Comparison of ENCODE assay signal across 14 cellular contexts in genomic region chr15:45631831-45632230, GRCh38. TPM values are rescaled to one million over a fixed set of nuclear protein-coding genes. Genes with fewer than 3 reads are reported as not detected.
A peak's percentile ranks its signal among the peaks of the same experiment; 100 is the strongest.
DNase-seq lines count a peak whose midpoint lies in the region; ATAC-seq and TF ChIP-seq lines count a peak whose summit lies in the region.
"Had no signal": no experiment of that assay in that cellular context is flagged by ENCODE, and none has a peak within 500 bp of the region (broad histone marks: within the 10 kb centered on the region; RNA-seq: fewer than 3 reads in every experiment).

No MANE protein-coding gene starts in this region.

- DNase-seq in activated T-cell treated with anti-CD3 and anti-CD28 coated beads, Interleukin-2, amount 50 U/mL, for 24 hours, result no peak
- DNase-seq in activated T-cell treated with anti-CD3 and anti-CD28 coated beads, Interleukin-2, amount 50 U/mL, for 1 hour, result no peak
- DNase-seq in brain microvascular endothelial cell (no peak), kidney tubule cell (ENCODE audit: low spot score) (peak; percentile 74), transverse colon (no peak), Ammon's horn (ENCODE audit: low spot score) (no peak), 8988T (no peak)
- DNase-seq: GDM1; NCI-H524; stimulated activated CD4-positive, alpha-beta T cell treated with anti-CD3 and anti-CD28 coated beads, Interleukin-1b, Interleukin-23, amount 100 ng/mL, for 48 hours; stimulated activated naive CD8-positive, alpha-beta T cell treated with anti-CD3 and anti-CD28 coated beads, Interleukin-15, amount 100 ng/mL, for 72 hours; T-cell had no signal

- ATAC-seq in GM19455 (IDR thresholded peaks at IDR 0.05; ENCODE audit: unreplicated experiment), result no peak
- ATAC-seq: stimulated activated naive CD8-positive, alpha-beta T cell treated with anti-CD3 and anti-CD28 coated beads, Interleukin-15, amount 100 ng/mL, for 72 hours; T-cell had no signal

- peak overlapping the region; percentile 63 for H3K27ac ChIP-seq in brain microvascular endothelial cell
- peak overlapping the region; percentile 56 to 68 (median 60) for H3K27ac ChIP-seq in transverse colon
- H3K27ac ChIP-seq: cardiac muscle cell had no signal

- in situ Hi-C loops in brain microvascular endothelial cell (cut with HindIII; ENCODE audit: low pct_ligation_motif_present, low sequenced_read_pairs), result no loop called here
- in situ Hi-C loops in transverse colon (cut with MboI; ENCODE audit: low pct_ligation_motif_present in 1 of 4, low pct_unique_long_range_greater_than_20kb in 1 of 4, low sequenced_read_pairs in 3 of 4), result no loop called here

- H3K27ac Mint-ChIP-seq in activated T-cell treated with anti-CD3 and anti-CD28 coated beads, Interleukin-2, amount 50 U/mL, for 24 hours, result peak overlapping the region; percentile 0
- H3K27ac Mint-ChIP-seq: stimulated activated naive CD8-positive, alpha-beta T cell treated with anti-CD3 and anti-CD28 coated beads, Interleukin-15, amount 100 ng/mL, for 72 hours had no signal

- peaks cover 17% of the 10 kb centered on the region for H3K4me1 Mint-ChIP-seq in activated T-cell treated with anti-CD3 and anti-CD28 coated beads, Interleukin-2, amount 50 U/mL, for 24 hours (ENCODE audit: low read depth)

- H3K36me3 Mint-ChIP-seq in activated T-cell treated with anti-CD3 and anti-CD28 coated beads, Interleukin-2, amount 50 U/mL, for 24 hours (ENCODE audit: low read depth), result peaks cover 7% of the 10 kb centered on the region
- H3K36me3 Mint-ChIP-seq: T-cell had no signal

- H3K27me3 Mint-ChIP-seq in activated T-cell treated with anti-CD3 and anti-CD28 coated beads, Interleukin-2, amount 50 U/mL, for 24 hours, result no peaks in the 10 kb centered on the region
- H3K27me3 Mint-ChIP-seq: stimulated activated naive CD8-positive, alpha-beta T cell treated with anti-CD3 and anti-CD28 coated beads, Interleukin-15, amount 100 ng/mL, for 72 hours; T-cell had no signal

- H3K27me3 ChIP-seq in brain microvascular endothelial cell (replicated peaks) (no peaks in the 10 kb centered on the region), transverse colon (no peaks in the 10 kb centered on the region)

- peaks cover 0 to 27% (median 14%) of the 10 kb centered on the region in 4 donors for H3K4me1 ChIP-seq in transverse colon

- intact Hi-C loops in transverse colon (cut with DNase I; ENCODE audit: low total_unique reads), result no loop called here

- 44 to 78% methylated on average over 2 of the region's 2 CpGs for WGBS in transverse colon (ENCODE audit: low coverage in 1 of 2), 2 donors

- TF ChIP-seq EP300 in transverse colon (IDR thresholded peaks at IDR 0.05; ENCODE audit: low read depth), result no peak

- H3K4me3 Mint-ChIP-seq in activated T-cell treated with anti-CD3 and anti-CD28 coated beads, Interleukin-2, amount 50 U/mL, for 24 hours, result no peak overlapping the region
- H3K4me3 Mint-ChIP-seq: T-cell had no signal

- no peaks in the 10 kb centered on the region for H3K36me3 ChIP-seq in brain microvascular endothelial cell (replicated peaks)
- H3K36me3 ChIP-seq in transverse colon, result no peaks in the 10 kb centered on the region
- H3K36me3 ChIP-seq: cardiac muscle cell had no signal

- H3K9me3 Mint-ChIP-seq in activated T-cell treated with anti-CD3 and anti-CD28 coated beads, Interleukin-2, amount 50 U/mL, for 24 hours, result peaks cover 8% of the 10 kb centered on the region

- no peak for TF ChIP-seq CTCF in brain microvascular endothelial cell (IDR thresholded peaks at IDR 0.05; ENCODE audit: low read depth, low read length, missing control alignments)
- no peak for TF ChIP-seq CTCF in transverse colon (IDR thresholded peaks at IDR 0.05)

- TF ChIP-seq POLR2A in transverse colon (IDR thresholded peaks at IDR 0.05), result no peak

- no peak overlapping the region for H3K4me3 ChIP-seq in brain microvascular endothelial cell (ENCODE audit: low read depth, low read length)
- H3K4me3 ChIP-seq in transverse colon, result peak overlapping the region in 1 of 4 donors; percentile 23
- H3K4me3 ChIP-seq: cardiac muscle cell had no signal

- no peaks in the 10 kb centered on the region for H3K9me3 ChIP-seq in transverse colon

RNA-seq across cellular contexts. Expression of gene SQOR, which starts 3.0 kb away (rescaled TPM):
- total RNA-seq in transverse colon, result 100 to 1,000 TPM; 106 to 377 (median 281) TPM

RNA-seq across cellular contexts. Expression of gene BLOC1S6, which starts 44.7 kb away (rescaled TPM):
- total RNA-seq in transverse colon, result 10 to 100 TPM in 3 of 4 donors, 1 to 10 TPM in 1; 6.7 to 35.4 (median 23.8) TPM
